17 cellular contexts compared by ENCODE assay signal in genomic region chr4:168637872-168638756, GRCh38.
DNase-seq lines count a peak whose midpoint lies in the region; ATAC-seq and TF ChIP-seq lines count a peak whose summit lies in the region.
"Had no signal": no experiment of that assay in that cellular context is flagged by ENCODE, and none has a peak within 500 bp of the region (broad histone marks: within the 10 kb centered on the region; RNA-seq: fewer than 3 reads in every experiment).

No MANE protein-coding gene starts in this region.

- TF ChIP-seq RAD21 in SK-N-SH (IDR thresholded peaks at IDR 0.05; ENCODE audit: low read length): no peak

- H3K4me1 ChIP-seq in SK-N-SH (ENCODE audit: control insufficient read depth in 1 of 2, insufficient read depth in 2 of 2, low read depth in 1 of 2, low read length in 1 of 2) (peaks cover 27 to 47% of the 10 kb centered on the region in 2 experiments), gastrocnemius medialis (peaks cover 42 to 59% of the 10 kb centered on the region in 2 donors)
- no peaks in the 10 kb centered on the region for H3K4me1 ChIP-seq in CD8-positive, alpha-beta memory T cell (ENCODE audit: insufficient read depth, low read length)

- intact Hi-C loops in gastrocnemius medialis (cut with DNase I; ENCODE audit: low total_unique reads): loop anchor here (5.0 kb wide), 1 partner anchor 194 kb away; no protein-coding TSS in a partner anchor

- 94% methylated on average over 5 of the region's 5 CpGs for WGBS in SK-N-SH (ENCODE audit: low lambda C conversion rate)

- H3K9me3 Mint-ChIP-seq in CD8-positive, alpha-beta memory T cell: peaks cover 0 to 2% (median 0%) of the 10 kb centered on the region in 5 donors
- H3K9me3 Mint-ChIP-seq: activated T-cell treated with anti-CD3 and anti-CD28 coated beads, Interleukin-2, amount 50 U/mL, for 24 hours; IgD-negative memory B cell had no signal

- H3K4me3 Mint-ChIP-seq in CD8-positive, alpha-beta memory T cell: no peak overlapping the region
- H3K4me3 Mint-ChIP-seq: activated T-cell treated with anti-CD3 and anti-CD28 coated beads, Interleukin-2, amount 50 U/mL, for 24 hours; CD4-positive, alpha-beta T cell; IgD-negative memory B cell; stimulated activated naive B cell treated with anti-CD40 and anti-IgM and Interleukin-4, amounts not matched to agents 10 μg/mL and 1 μg/mL and 100 μg/mL, for 72 hours; T-helper 17 cell had no signal

- no peaks in the 10 kb centered on the region for H3K36me3 Mint-ChIP-seq in CD8-positive, alpha-beta memory T cell
- H3K36me3 Mint-ChIP-seq: IgD-negative memory B cell; stimulated activated naive B cell treated with anti-CD40 and anti-IgM and Interleukin-4, amounts not matched to agents 10 μg/mL and 1 μg/mL and 100 μg/mL, for 72 hours had no signal

- TF ChIP-seq POLR2A in gastrocnemius medialis (IDR thresholded peaks at IDR 0.05): no peak

- H3K9me3 ChIP-seq in SK-N-SH (no peaks in the 10 kb centered on the region), gastrocnemius medialis (no peaks in the 10 kb centered on the region)
- H3K9me3 ChIP-seq in CD8-positive, alpha-beta memory T cell (ENCODE audit: low read length): no peaks in the 10 kb centered on the region

- H3K4me1 Mint-ChIP-seq in CD8-positive, alpha-beta memory T cell: no peaks in the 10 kb centered on the region
- H3K4me1 Mint-ChIP-seq: IgD-negative memory B cell, T-helper 17 cell had no signal

- peaks cover 57% of the 10 kb centered on the region for H3F3A ChIP-seq in SK-N-SH (replicated peaks; ENCODE audit: insufficient read depth)

- peak overlapping the region; percentile 90; the same call in 1 of the 2 replicates for H3K4me2 ChIP-seq in SK-N-SH

- TF ChIP-seq CTCF in SK-N-SH (IDR thresholded peaks at IDR 0.05): no peak
- TF ChIP-seq CTCF in fibroblast of villous mesenchyme (IDR thresholded peaks at IDR 0.05; ENCODE audit: insufficient read depth, low read depth, low read length): no peak
- no peak for TF ChIP-seq CTCF in gastrocnemius medialis (IDR thresholded peaks at IDR 0.05 in 4 of 5, conservative IDR thresholded peaks at IDR 0.05 in 1 of 5)

- H2AFZ ChIP-seq in SK-N-SH (ENCODE audit: low read depth): no peak overlapping the region

- CTCF ChIA-PET in SK-N-SH (lab: Yijun Ruan, JAX): interaction anchor here (2.0 kb wide), 1 partner anchor 13 kb away, joined by 4 read pairs; no protein-coding TSS in a partner anchor
- CTCF ChIA-PET in CD8-positive, alpha-beta memory T cell (lab: Charles Lee): no interaction called here

- H3K27ac Mint-ChIP-seq in CD8-positive, alpha-beta memory T cell: no peak overlapping the region
- H3K27ac Mint-ChIP-seq: activated T-cell treated with anti-CD3 and anti-CD28 coated beads, Interleukin-2, amount 50 U/mL, for 24 hours; CD4-positive, alpha-beta T cell; IgD-negative memory B cell; stimulated activated naive B cell treated with anti-CD40 and anti-IgM and Interleukin-4, amounts not matched to agents 10 μg/mL and 1 μg/mL and 100 μg/mL, for 72 hours; T-helper 17 cell had no signal

- H4K20me1 ChIP-seq in SK-N-SH (ENCODE audit: insufficient read depth): no peaks in the 10 kb centered on the region

- peak; percentile 66 for DNase-seq in H4 (ENCODE audit: low spot score)
- DNase-seq in SK-N-SH: no peak
- peak; percentile 92 for DNase-seq in fibroblast of villous mesenchyme (ENCODE audit: low read depth)
- DNase-seq in gastrocnemius medialis: no peak
- no peak for DNase-seq in NCI-H2196 (lab: John Stamatoyannopoulos, UW; ENCODE audit: unreplicated experiment)
- no peak for DNase-seq in DMS153 (lab: John Stamatoyannopoulos, UW)
- DNase-seq in AG08395 (ENCODE audit: low spot score): no peak
- no peak for DNase-seq in CD8-positive, alpha-beta memory T cell
- DNase-seq: activated CD4-positive, alpha-beta T cell treated with anti-CD3 and anti-CD28 coated beads for 48 hours; activated T-cell treated with anti-CD3 and anti-CD28 coated beads, Interleukin-2, amount 50 U/mL, for 24 hours; CD4-positive, alpha-beta T cell; dorsolateral prefrontal cortex; NCI-H1436 treated with DMSO at 0.1 percent for 48 hours; NCI-H510A; stimulated activated naive B cell treated with anti-CD40 and anti-IgM and Interleukin-4, amounts not matched to agents 10 μg/mL and 1 μg/mL and 100 μg/mL, for 72 hours; T-helper 17 cell had no signal

- no peak for ATAC-seq in gastrocnemius medialis
- ATAC-seq: stimulated activated naive B cell treated with anti-CD40 and anti-IgM and Interleukin-4, amounts not matched to agents 10 μg/mL and 1 μg/mL and 100 μg/mL, for 72 hours; T-helper 17 cell had no signal

- in situ Hi-C loops in gastrocnemius medialis (cut with MboI; ENCODE audit: low sequenced_read_pairs in 4 of 4): no loop called here

- peaks cover 44% of the 10 kb centered on the region for H3K79me2 ChIP-seq in SK-N-SH (ENCODE audit: insufficient read depth)

- H3K27me3 ChIP-seq in SK-N-SH (ENCODE audit: insufficient read depth) (no peaks in the 10 kb centered on the region), gastrocnemius medialis (no peaks in the 10 kb centered on the region)
- peaks cover 5% of the 10 kb centered on the region for H3K27me3 ChIP-seq in CD8-positive, alpha-beta memory T cell (ENCODE audit: insufficient read depth, low read length, poor library complexity, severe bottlenecking)

- H3K9ac ChIP-seq in SK-N-SH: no peak overlapping the region

- H3K4me3 ChIP-seq in SK-N-SH (ENCODE audit: low read depth in 2 of 2, low read length in 1 of 2) (no peak overlapping the region), fibroblast of villous mesenchyme (ENCODE audit: low read depth, low read length) (no peak overlapping the region), gastrocnemius medialis (no peak overlapping the region)
- H3K4me3 ChIP-seq in CD8-positive, alpha-beta memory T cell (ENCODE audit: low read length): no peak overlapping the region
- H3K4me3 ChIP-seq: dorsolateral prefrontal cortex had no signal

- peaks cover 25 to 47% of the 10 kb centered on the region in 2 donors for H3K27me3 Mint-ChIP-seq in CD8-positive, alpha-beta memory T cell

- no peaks in the 10 kb centered on the region for H3K36me3 ChIP-seq in SK-N-SH (replicated peaks in 1 of 2; ENCODE audit: control insufficient read depth in 1 of 2, insufficient read depth in 2 of 2, low read length in 1 of 2)
- H3K36me3 ChIP-seq in gastrocnemius medialis: no peaks in the 10 kb centered on the region
- no peaks in the 10 kb centered on the region for H3K36me3 ChIP-seq in CD8-positive, alpha-beta memory T cell (ENCODE audit: insufficient read depth, low read length)

- H3K9me2 ChIP-seq in SK-N-SH: no peaks in the 10 kb centered on the region

- TF ChIP-seq EP300 in SK-N-SH (IDR thresholded peaks at IDR 0.05; ENCODE audit: borderline replicate concordance in 1 of 2, low read depth in 1 of 2, low read length in 1 of 2): 0 out of 4 replicates have a peak, but pooled peaks of 1 of the 2 experiments have one; percentile 18

- POLR2A ChIA-PET in SK-N-SH (lab: Yijun Ruan, JAX): interaction anchor here (0.6 kb wide), 1 partner anchor 271 kb away, joined by 4 read pairs; no protein-coding TSS in a partner anchor
- POLR2A ChIA-PET in CD8-positive, alpha-beta memory T cell (lab: Charles Lee): no interaction called here

- H3K27ac ChIP-seq in SK-N-SH (ENCODE audit: low read depth in 2 of 2, low read length in 1 of 2) (peak overlapping the region in 1 of 2 experiments; percentile 93; a peak in 2 of 4 replicates), gastrocnemius medialis (peak overlapping the region; percentile 77 to 89 (median 81))
- no peak overlapping the region for H3K27ac ChIP-seq in CD8-positive, alpha-beta memory T cell (ENCODE audit: low read depth, low read length)
- H3K27ac ChIP-seq: dorsolateral prefrontal cortex had no signal

TF ChIP-seq in SK-N-SH, 30 proteins besides CTCF, POLR2A, EP300 and RAD21 (continues in another document):
- TF ChIP-seq NFIC (IDR thresholded peaks at IDR 0.05; ENCODE audit: borderline replicate concordance) (peak; percentile 30; the same call in 1 of the 2 replicates), GABPA (IDR thresholded peaks at IDR 0.05; ENCODE audit: low read depth) (no peak), TAF1 (IDR thresholded peaks at IDR 0.05; ENCODE audit: borderline replicate concordance, low read depth, low read length) (no peak), REST (IDR thresholded peaks at IDR 0.05; ENCODE audit: low read depth, low read length) (no peak), MAX (IDR thresholded peaks at IDR 0.05; ENCODE audit: low read depth) (no peak)

Comparison
In these comparisons a context has a peak if more than half of its experiments do, and no peak if none do; other contexts are left out.
1. DNase-seq: peak in H4 (single experiment) and fibroblast of villous mesenchyme (single experiment); none in SK-N-SH (single experiment), gastrocnemius medialis (0 of 2), NCI-H2196 (single experiment), DMS153 (single experiment), AG08395 (single experiment) and CD8-positive, alpha-beta memory T cell (0 of 5).